13 cellular contexts compared by ENCODE assay signal in genomic region chr1:180773210-180773865, GRCh38.
DNase-seq lines count a peak whose midpoint lies in the region; ATAC-seq, FAIRE-seq and TF ChIP-seq lines count a peak whose summit lies in the region.
"Had no signal": no experiment of that assay in that cellular context is flagged by ENCODE, and none has a peak within 500 bp of the region (broad histone marks: within the 10 kb centered on the region; RNA-seq: fewer than 3 reads in every experiment).

No MANE protein-coding gene starts in this region.

- H3K9ac ChIP-seq in IMR-90 (ENCODE audit: low read depth, low read length) = no peak overlapping the region
- H3K9ac ChIP-seq: parathyroid adenoma had no signal

- in situ Hi-C loops in IMR-90 (cut with MboI; ENCODE audit: low sequenced_read_pairs) = no loop called here

- peak overlapping the region; percentile 38; the same call in 1 of the 3 replicates for H2BK15ac ChIP-seq in IMR-90 (ENCODE audit: low read depth, low read length)

- H3K9me3 ChIP-seq in IMR-90 (ENCODE audit: control insufficient read depth, insufficient read depth, low read length) = no peaks in the 10 kb centered on the region

- no peaks in the 10 kb centered on the region; the same call in 1 of the 2 replicates for H4K20me1 ChIP-seq in IMR-90 (ENCODE audit: insufficient read depth, low read length)

- no peak overlapping the region for H3K4me3 ChIP-seq in IMR-90 (ENCODE audit: insufficient read depth, low read depth, low read length)
- no peak overlapping the region for H3K4me3 ChIP-seq in bronchial epithelial cell (ENCODE audit: low read depth, low read length)
- no peak overlapping the region for H3K4me3 ChIP-seq in kidney epithelial cell (ENCODE audit: low read depth, low read length)

- dilution Hi-C loops in IMR-90 (cut with HindIII; ENCODE audit: low sequenced_read_pairs, unreplicated experiment) = no loop called here

- intact Hi-C loops in IMR-90 (cut with micrococcal nuclease) = no loop called here

- no peak overlapping the region for H3K4ac ChIP-seq in IMR-90 (ENCODE audit: low read depth, low read length)

- H2AK5ac ChIP-seq in IMR-90 (ENCODE audit: low read depth, low read length) = no peak overlapping the region

- no peaks in the 10 kb centered on the region; the same call in 1 of the 2 replicates for H3K4me1 ChIP-seq in IMR-90 (ENCODE audit: control insufficient read depth, insufficient read depth, low read length)
- H3K4me1 ChIP-seq: parathyroid adenoma had no signal

- H2AK9ac ChIP-seq in IMR-90 (replicated peaks; ENCODE audit: low read depth, low read length, poor library complexity) = no peak overlapping the region

- H3K9me1 ChIP-seq in IMR-90 (ENCODE audit: insufficient read depth, low read length) = no peaks in the 10 kb centered on the region

- CTCF ChIA-PET in IMR-90 (lab: Yijun Ruan, JAX) = interaction anchor here (0.5 kb wide), 1 partner anchor 47 kb away, joined by 4 read pairs; no protein-coding TSS in a partner anchor

- H3K36me3 ChIP-seq in IMR-90 (ENCODE audit: control insufficient read depth, insufficient read depth, low read length) = no peaks in the 10 kb centered on the region
- H3K36me3 ChIP-seq in bronchial epithelial cell (ENCODE audit: control insufficient read depth, insufficient read depth, low read length) = no peaks in the 10 kb centered on the region
- no peaks in the 10 kb centered on the region for H3K36me3 ChIP-seq in kidney epithelial cell (ENCODE audit: control insufficient read depth, insufficient read depth, low read length)

- no peak overlapping the region for H2AFZ ChIP-seq in IMR-90 (replicated peaks; ENCODE audit: low read length, poor library complexity)
- H2AFZ ChIP-seq: parathyroid adenoma had no signal

- H3K79me1 ChIP-seq in IMR-90 (ENCODE audit: low read depth in 1 of 2, low read length in 2 of 2) = peaks cover 20 to 28% of the 10 kb centered on the region in 2 experiments; a peak in 3 of 4 replicates

- H2BK120ac ChIP-seq in IMR-90 (ENCODE audit: low read depth, low read length) = no peak overlapping the region

- H3K18ac ChIP-seq in IMR-90 (ENCODE audit: low read depth, low read length) = no peak overlapping the region

- H4K8ac ChIP-seq in IMR-90 (ENCODE audit: low read depth in 2 of 2, low read length in 2 of 2) = no peak overlapping the region

- H3K56ac ChIP-seq in IMR-90 (ENCODE audit: extremely low read depth, insufficient read depth, low read length) = no peak overlapping the region

- H3K27ac ChIP-seq in IMR-90 (ENCODE audit: insufficient read depth, low read length) = no peak overlapping the region
- H3K27ac ChIP-seq: parathyroid adenoma had no signal

- H3K23ac ChIP-seq in IMR-90 (ENCODE audit: low read depth, low read length) = no peak overlapping the region

- 80% methylated on average over 1 of the region's 1 CpG; no CpG with 5 or more reads in 1 of the 2 experiments for WGBS in IMR-90 (ENCODE audit: extremely low coverage in 2 of 2, insufficient read length in 1 of 2), 2 experiments

- TF ChIP-seq RAD21 in IMR-90 (IDR thresholded peaks at IDR 0.05; ENCODE audit: low read length) = no peak

- DNase-seq in AG08396 (ENCODE audit: low spot score) = peak; percentile 24
- peak; percentile 74 for DNase-seq in IMR-90
- peak; percentile 85 for DNase-seq in bronchial epithelial cell (ENCODE audit: low read depth)
- peak; percentile 12 for DNase-seq in kidney epithelial cell (ENCODE audit: low read depth)
- DNase-seq in SK-N-DZ (ENCODE audit: low spot score) = no peak
- no peak for DNase-seq in Kasumi-1 (lab: John Stamatoyannopoulos, UW)
- DNase-seq: cerebellar nuclear complex, NCI-H526 had no signal

- POLR2A ChIA-PET in IMR-90 (lab: Charles Lee; ENCODE audit: unreplicated experiment) = no interaction called here

- no peak overlapping the region for H2BK20ac ChIP-seq in IMR-90 (ENCODE audit: low read depth, low read length)

- H4K91ac ChIP-seq in IMR-90 (ENCODE audit: insufficient read depth, low read depth, low read length) = no peak overlapping the region

- no peak overlapping the region for H3K14ac ChIP-seq in IMR-90 (replicated peaks; ENCODE audit: low read depth, low read length)

- no peaks in the 10 kb centered on the region for H3K27me3 ChIP-seq in IMR-90 (ENCODE audit: control insufficient read depth, insufficient read depth, low read length)
- no peaks in the 10 kb centered on the region for H3K27me3 ChIP-seq in bronchial epithelial cell (ENCODE audit: control insufficient read depth, insufficient read depth, low read length)
- no peaks in the 10 kb centered on the region for H3K27me3 ChIP-seq in kidney epithelial cell (ENCODE audit: control insufficient read depth, insufficient read depth, low read length)

- no TSS peak for BruUV-seq in IMR-90 (replicated peaks; lab: Mats Ljungman, UMichigan)

- TF ChIP-seq CTCF in IMR-90 (conservative IDR thresholded peaks at IDR 0.05; ENCODE audit: low read depth, low read length) (no peak), bronchial epithelial cell (IDR thresholded peaks at IDR 0.05; ENCODE audit: insufficient read depth, low read length, severe bottlenecking) (no peak), kidney epithelial cell (IDR thresholded peaks at IDR 0.05; ENCODE audit: insufficient read depth, low read length, poor library complexity, severe bottlenecking) (no peak)

- no peak overlapping the region for H3K4me2 ChIP-seq in IMR-90 (ENCODE audit: low read depth, low read length)

- FAIRE-seq in bronchial epithelial cell (lab: Jason Lieb, UNC) = no peak

- no peak for TF ChIP-seq POLR2A in IMR-90 (IDR thresholded peaks at IDR 0.05; ENCODE audit: low read depth, low read length)

- H4K5ac ChIP-seq in IMR-90 (ENCODE audit: low read depth, low read length) = no peak overlapping the region

- ATAC-seq in IMR-90 (ENCODE audit: low read depth) = peak; percentile 89
- ATAC-seq in GM18867 (IDR thresholded peaks at IDR 0.05; ENCODE audit: unreplicated experiment) = no peak
- no peak for ATAC-seq in HG02798 (IDR thresholded peaks at IDR 0.05; ENCODE audit: poor library complexity, unreplicated experiment)
- ATAC-seq: esophagus mucosa, Right ventricle myocardium inferior had no signal

- peak overlapping the region; percentile 11 for H2BK5ac ChIP-seq in IMR-90 (ENCODE audit: low read depth, low read length, poor library complexity, severe bottlenecking)

TF ChIP-seq in IMR-90, 13 proteins besides CTCF, POLR2A, EP300 and RAD21:
- no peak for TF ChIP-seq RCOR1 (IDR thresholded peaks at IDR 0.05; ENCODE audit: insufficient replicate concordance, low read length)
- no peak for TF ChIP-seq NFE2L2 (IDR thresholded peaks at IDR 0.05; ENCODE audit: low read depth, low read length)
- TF ChIP-seq SMC3 (IDR thresholded peaks at IDR 0.05; ENCODE audit: low read depth, low read length) = no peak
- no peak for TF ChIP-seq USF2 (IDR thresholded peaks at IDR 0.05; ENCODE audit: low read depth, low read length)
- no peak for TF ChIP-seq MAFK (IDR thresholded peaks at IDR 0.05; ENCODE audit: low read depth, low read length)
- TF ChIP-seq BHLHE40 (IDR thresholded peaks at IDR 0.05; ENCODE audit: low read depth, low read length) = no peak
- TF ChIP-seq CHD1 (IDR thresholded peaks at IDR 0.05; ENCODE audit: low read depth, low read length) = no peak

Comparison
In these comparisons a context has a peak if more than half of its experiments do, and no peak if none do; other contexts are left out.
1. DNase-seq: peak in AG08396 (single experiment), IMR-90 (single experiment), bronchial epithelial cell (single experiment) and kidney epithelial cell (single experiment); none in SK-N-DZ (single experiment) and Kasumi-1 (0 of 2).